Comparison of ENCODE assay signal across 1 cellular context in the genomic region with DNA sequence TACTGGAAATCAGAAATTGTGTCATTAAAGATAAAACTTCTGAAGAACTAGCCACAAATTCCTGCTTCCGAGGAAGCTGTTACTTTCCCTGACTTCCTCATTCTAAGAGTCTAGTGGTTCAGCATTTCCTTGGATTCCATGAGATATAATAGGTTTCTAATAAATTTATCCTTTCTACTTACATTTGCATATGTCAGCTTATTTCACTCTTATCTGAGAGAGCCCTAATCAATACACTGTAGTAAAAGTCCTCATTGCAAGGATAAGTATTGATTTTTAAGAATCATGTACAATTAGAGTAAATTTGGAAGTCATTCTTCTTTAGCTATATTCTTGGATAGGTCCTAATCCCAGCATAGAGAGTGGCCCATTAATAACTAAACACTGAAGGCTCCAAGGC.
TF ChIP-seq lines count a peak whose summit lies in the region.

No MANE protein-coding gene starts in this region.

TF ChIP-seq in IMR-90, 13 proteins besides CTCF, POLR2A, EP300 and RAD21:
- TF ChIP-seq MAFK (IDR thresholded peaks at IDR 0.05; ENCODE audit: low read depth, low read length) (peak; percentile 80), RFX5 (IDR thresholded peaks at IDR 0.05; ENCODE audit: low read depth, low read length) (no peak), SMC3 (IDR thresholded peaks at IDR 0.05; ENCODE audit: low read depth, low read length) (no peak), CHD1 (IDR thresholded peaks at IDR 0.05; ENCODE audit: low read depth, low read length) (no peak), ELK1 (IDR thresholded peaks at IDR 0.05; ENCODE audit: borderline replicate concordance, low read depth, low read length) (no peak), RCOR1 (IDR thresholded peaks at IDR 0.05; ENCODE audit: insufficient replicate concordance, low read length) (no peak), BHLHE40 (IDR thresholded peaks at IDR 0.05; ENCODE audit: low read depth, low read length) (no peak), FOS (IDR thresholded peaks at IDR 0.05; ENCODE audit: low read depth, low read length) (no peak)
